In genomic region chr16:79537584-79537983, GRCh38 we compare ENCODE assay signal across 28 cellular contexts.
"Had no signal": no experiment of that assay in that cellular context is flagged by ENCODE, and none has a peak within 500 bp of the region (broad histone marks: within the 10 kb centered on the region; RNA-seq: fewer than 3 reads in every experiment).

No MANE protein-coding gene starts in this region.

- H3K27me3 ChIP-seq: neutrophil, pancreas, right lobe of liver, sigmoid colon, suprapubic skin, testis, tibial nerve, upper lobe of left lung, vagina had no signal

- H3K4me1 ChIP-seq: pancreas, prostate gland, sigmoid colon, suprapubic skin, tibial nerve, upper lobe of left lung, vagina had no signal

- DNase-seq: naive B cell; naive thymus-derived CD8-positive, alpha-beta T cell; nephron progenitor cell; nucleus accumbens; pancreas; right cardiac atrium; right lobe of liver; sigmoid colon; small intestine; stimulated activated CD4-positive, alpha-beta T cell treated with anti-CD3 and anti-CD28 coated beads, Interleukin-15, amount 100 ng/mL, for 24 hours; stimulated activated CD4-positive, alpha-beta T cell treated with anti-CD3 and anti-CD28 coated beads, Interleukin-2, amount 100 ng/mL, for 24 hours; stimulated activated CD4-positive, alpha-beta T cell treated with anti-CD3 and anti-CD28 coated beads, Interleukin-2, amount 100 ng/mL, for 48 hours; stimulated activated CD4-positive, alpha-beta T cell treated with anti-CD3 and anti-CD28 coated beads, Interleukin-4, amount 100 ng/mL, for 24 hours; stimulated activated naive CD4-positive, alpha-beta T cell; stimulated activated naive CD8-positive, alpha-beta T cell treated with anti-CD3 and anti-CD28 coated beads, Interleukin-15, amount 100 ng/mL, for 72 hours; stimulated activated naive CD8-positive, alpha-beta T cell treated with anti-CD3 and anti-CD28 coated beads, Interleukin-15, Interleukin-2, amounts not matched to agents 100 U/mL and 50 U/mL, for 24 hours; substantia nigra; testis; trophoblast cell; upper lobe of left lung had no signal

- ATAC-seq: naive thymus-derived CD8-positive, alpha-beta T cell; natural killer cell treated with Interleukin-12 subunit alpha and Interleukin-12 subunit beta and Interleukin-15 and Interleukin-18, amount 100 ng/mL, for 72 hours; pancreas; right cardiac atrium; stimulated activated memory B cell treated with anti-CD40 and anti-IgM and Interleukin-4, amounts not matched to agents 10 μg/mL and 1 μg/mL and 100 μg/mL, for 72 hours; stimulated activated naive CD8-positive, alpha-beta T cell treated with anti-CD3 and anti-CD28 coated beads, Interleukin-15, amount 100 ng/mL, for 72 hours; stimulated activated naive CD8-positive, alpha-beta T cell treated with anti-CD3 and anti-CD28 coated beads, Interleukin-15, Interleukin-2, amounts not matched to agents 100 U/mL and 50 U/mL, for 24 hours had no signal

- H3K4me3 Mint-ChIP-seq: naive B cell; naive thymus-derived CD8-positive, alpha-beta T cell; natural killer cell treated with Interleukin-12 subunit alpha and Interleukin-12 subunit beta and Interleukin-15 and Interleukin-18, amount 100 ng/mL, for 72 hours; nephron progenitor cell; neural crest cell; stimulated activated memory B cell treated with anti-CD40 and anti-IgM and Interleukin-4, amounts not matched to agents 10 μg/mL and 1 μg/mL and 100 μg/mL, for 72 hours; stimulated activated naive CD8-positive, alpha-beta T cell treated with anti-CD3 and anti-CD28 coated beads, Interleukin-15, amount 100 ng/mL, for 72 hours had no signal

- H3K9me3 ChIP-seq: neutrophil, pancreas, prostate gland, right lobe of liver, sigmoid colon, suprapubic skin, testis, tibial nerve, upper lobe of left lung, vagina had no signal

- H3K36me3 ChIP-seq: neutrophil, pancreas, prostate gland, right lobe of liver, sigmoid colon, suprapubic skin, tibial nerve, upper lobe of left lung, vagina had no signal

- H3K36me3 Mint-ChIP-seq: naive B cell; naive thymus-derived CD8-positive, alpha-beta T cell; natural killer cell treated with Interleukin-12 subunit alpha and Interleukin-12 subunit beta and Interleukin-15 and Interleukin-18, amount 100 ng/mL, for 72 hours; stimulated activated memory B cell treated with anti-CD40 and anti-IgM and Interleukin-4, amounts not matched to agents 10 μg/mL and 1 μg/mL and 100 μg/mL, for 72 hours had no signal

- H3K4me1 Mint-ChIP-seq: naive B cell; naive thymus-derived CD8-positive, alpha-beta T cell; neural crest cell; stimulated activated memory B cell treated with anti-CD40 and anti-IgM and Interleukin-4, amounts not matched to agents 10 μg/mL and 1 μg/mL and 100 μg/mL, for 72 hours; stimulated activated naive CD8-positive, alpha-beta T cell treated with anti-CD3 and anti-CD28 coated beads, Interleukin-15, amount 100 ng/mL, for 72 hours had no signal

- H3K9me3 Mint-ChIP-seq: naive B cell; naive thymus-derived CD8-positive, alpha-beta T cell; natural killer cell treated with Interleukin-12 subunit alpha and Interleukin-12 subunit beta and Interleukin-15 and Interleukin-18, amount 100 ng/mL, for 72 hours; neural crest cell; stimulated activated memory B cell treated with anti-CD40 and anti-IgM and Interleukin-4, amounts not matched to agents 10 μg/mL and 1 μg/mL and 100 μg/mL, for 72 hours; stimulated activated naive CD8-positive, alpha-beta T cell treated with anti-CD3 and anti-CD28 coated beads, Interleukin-15, amount 100 ng/mL, for 72 hours had no signal

- H3K4me3 ChIP-seq: pancreas, prostate gland, right lobe of liver, sigmoid colon, suprapubic skin, testis, tibial nerve, upper lobe of left lung, vagina had no signal

- H3K27ac Mint-ChIP-seq: naive B cell; naive thymus-derived CD8-positive, alpha-beta T cell; natural killer cell treated with Interleukin-12 subunit alpha and Interleukin-12 subunit beta and Interleukin-15 and Interleukin-18, amount 100 ng/mL, for 72 hours; nephron progenitor cell; stimulated activated memory B cell treated with anti-CD40 and anti-IgM and Interleukin-4, amounts not matched to agents 10 μg/mL and 1 μg/mL and 100 μg/mL, for 72 hours; stimulated activated naive CD8-positive, alpha-beta T cell treated with anti-CD3 and anti-CD28 coated beads, Interleukin-15, amount 100 ng/mL, for 72 hours had no signal

- H3K27ac ChIP-seq: neutrophil, pancreas, prostate gland, right lobe of liver, sigmoid colon, suprapubic skin, testis, tibial nerve, upper lobe of left lung, vagina had no signal
